Comparison of ENCODE assay signal across 24 cellular contexts in genomic region chr6:150690681-150691080, GRCh38.
"Had no signal": no experiment of that assay in that cellular context is flagged by ENCODE, and none has a peak within 500 bp of the region (broad histone marks: within the 10 kb centered on the region; RNA-seq: fewer than 3 reads in every experiment).

No MANE protein-coding gene starts in this region.

- H3K9me3 Mint-ChIP-seq: activated T-cell treated with anti-CD3 and anti-CD28 coated beads, Interleukin-2, amount 50 U/mL, for 72 hours had no signal

- DNase-seq: activated CD4-positive, alpha-beta T cell treated with anti-CD3 and anti-CD28 coated beads for 1 hour; activated CD8-positive, alpha-beta memory T cell treated with anti-CD3 and anti-CD28 coated beads for 24 hours; activated CD8-positive, alpha-beta memory T cell treated with anti-CD3 and anti-CD28 coated beads, Interleukin-2, amount 50 U/mL, for 48 hours; activated effector memory CD4-positive, alpha-beta T cell treated with anti-CD3 and anti-CD28 coated beads, Interleukin-2, amount 50 U/mL, for 16 hours; activated naive CD4-positive, alpha-beta T cell treated with anti-CD3 and anti-CD28 coated beads, Interleukin-2, amount 50 U/mL, for 16 hours; activated T-cell treated with anti-CD3 and anti-CD28 coated beads, Interleukin-2, amount 50 U/mL, for 72 hours; aorta; brain microvascular endothelial cell; central memory CD4-positive, alpha-beta T cell; dorsolateral prefrontal cortex; foreskin keratinocyte; lower lobe of right lung; midbrain; ovary; psoas muscle; right cardiac atrium; stimulated activated CD4-positive, alpha-beta T cell treated with anti-CD3 and anti-CD28 coated beads, Interleukin-15, amount 100 ng/mL, for 24 hours; stimulated activated CD4-positive, alpha-beta T cell treated with anti-CD3 and anti-CD28 coated beads, Interleukin-2, amount 100 ng/mL, for 48 hours; upper lobe of right lung had no signal

- H3K27ac ChIP-seq: brain microvascular endothelial cell, dorsolateral prefrontal cortex, foreskin keratinocyte, hepatocyte, lower lobe of right lung, ovary, psoas muscle, thoracic aorta, upper lobe of right lung, VCaP had no signal

- H3K4me2 ChIP-seq: hepatocyte had no signal

- H3K36me3 ChIP-seq: brain microvascular endothelial cell, lower lobe of right lung, ovary, thoracic aorta, upper lobe of right lung had no signal

- H3K4me3 ChIP-seq: dorsolateral prefrontal cortex, hepatocyte, lower lobe of right lung, ovary, psoas muscle, skin epidermis, thoracic aorta, upper lobe of right lung had no signal

- H3K4me3 Mint-ChIP-seq: activated T-cell treated with anti-CD3 and anti-CD28 coated beads, Interleukin-2, amount 50 U/mL, for 72 hours had no signal

- ATAC-seq: activated T-cell treated with anti-CD3 and anti-CD28 coated beads, Interleukin-2, amount 50 U/mL, for 72 hours; foreskin keratinocyte; lower lobe of right lung; psoas muscle; right cardiac atrium; upper lobe of right lung had no signal

- H3K4me1 ChIP-seq: psoas muscle had no signal

- FAIRE-seq: colon had no signal

- H3K27me3 ChIP-seq: brain microvascular endothelial cell, dorsolateral prefrontal cortex, foreskin keratinocyte, hepatocyte, ovary, upper lobe of right lung had no signal

- H3K9me3 ChIP-seq: lower lobe of right lung, ovary, psoas muscle, thoracic aorta, upper lobe of right lung had no signal

- H2AFZ ChIP-seq: hepatocyte had no signal

- H3K27ac Mint-ChIP-seq: activated T-cell treated with anti-CD3 and anti-CD28 coated beads, Interleukin-2, amount 50 U/mL, for 72 hours had no signal
